ENCODE assay signal across 1 cellular context in the genomic region with DNA sequence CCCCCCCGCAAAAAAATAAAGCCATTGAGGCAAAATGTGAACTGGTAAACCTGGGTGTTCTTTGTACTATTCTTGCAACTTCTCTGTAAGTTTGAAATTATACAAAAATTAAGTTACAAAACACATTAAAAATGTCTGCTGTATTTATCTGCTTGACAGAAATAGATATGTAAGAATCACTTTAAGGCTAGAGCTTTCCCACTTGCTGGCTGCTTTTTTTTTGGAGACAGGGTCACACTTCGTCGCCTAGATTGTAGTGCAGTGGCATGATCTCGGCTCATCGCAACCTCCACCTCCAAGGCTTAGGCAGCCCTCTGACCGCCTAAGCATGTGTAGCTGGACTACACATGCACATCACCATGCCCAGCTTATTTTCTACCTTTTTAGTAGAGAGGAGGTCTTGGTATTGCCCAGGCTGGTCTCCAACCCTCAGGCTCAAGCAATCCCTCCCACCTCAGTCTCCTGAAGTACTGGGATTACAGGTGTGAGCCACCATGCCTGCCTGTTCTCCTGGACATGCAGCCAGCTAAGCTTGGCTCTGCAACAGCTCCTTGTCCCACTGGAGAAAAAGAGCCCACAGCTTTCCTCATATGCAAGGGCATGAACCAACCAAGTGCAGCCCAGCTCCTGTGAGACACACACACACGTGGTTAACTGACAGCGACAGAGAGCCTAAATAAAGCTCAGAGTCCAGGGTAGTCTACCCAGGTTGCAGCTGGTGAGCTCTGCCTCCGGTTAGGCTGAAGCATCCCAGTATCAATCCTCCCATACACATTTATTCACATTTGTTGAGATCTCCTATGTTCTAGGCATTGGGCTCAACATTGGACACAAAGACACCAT.
A peak's percentile ranks its signal among the peaks of the same experiment; 100 is the strongest.
TF ChIP-seq lines count a peak whose summit lies in the region.

No MANE protein-coding gene starts in this region.

TF ChIP-seq in HepG2, 621 proteins besides CTCF, POLR2A, EP300 and RAD21 (continued from another document and continues in another):
- TF ChIP-seq, protein P1, sequence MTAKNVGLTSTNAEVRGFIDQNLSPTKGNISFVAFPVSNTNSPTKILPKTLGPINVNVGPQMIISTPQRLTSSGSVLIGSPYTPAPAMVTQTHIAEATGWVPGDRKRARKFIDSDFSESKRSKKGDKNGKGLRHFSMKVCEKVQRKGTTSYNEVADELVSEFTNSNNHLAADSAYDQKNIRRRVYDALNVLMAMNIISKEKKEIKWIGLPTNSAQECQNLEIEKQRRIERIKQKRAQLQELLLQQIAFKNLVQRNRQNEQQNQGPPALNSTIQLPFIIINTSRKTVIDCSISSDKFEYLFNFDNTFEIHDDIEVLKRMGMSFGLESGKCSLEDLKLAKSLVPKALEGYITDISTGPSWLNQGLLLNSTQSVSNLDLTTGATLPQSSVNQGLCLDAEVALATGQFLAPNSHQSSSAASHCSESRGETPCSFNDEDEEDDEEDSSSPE (CRISPR knock-in tag; IDR thresholded peaks at IDR 0.05), result 0 out of 2 replicates have a peak, but pooled peaks have one; percentile 25
- TF ChIP-seq ZNF451 (CRISPR knock-in tag; IDR thresholded peaks at IDR 0.05) (no peak), U2AF1 (optimal IDR thresholded peaks at IDR 0.05; ENCODE audit: low read depth, low read length) (no peak), NAIF1 (CRISPR knock-in tag; IDR thresholded peaks at IDR 0.05; ENCODE audit: borderline replicate concordance) (no peak), NFKBIZ (CRISPR knock-in tag; IDR thresholded peaks at IDR 0.05) (no peak), ZNF567 (CRISPR knock-in tag; IDR thresholded peaks at IDR 0.05; ENCODE audit: borderline replicate concordance) (no peak), POLR2AphosphoS5 (IDR thresholded peaks at IDR 0.05; ENCODE audit: low read depth, low read length) (peak; percentile 72), KAT2B (IDR thresholded peaks at IDR 0.05; ENCODE audit: borderline replicate concordance, low read depth, low read length) (no peak), ZNF383 (CRISPR knock-in tag; IDR thresholded peaks at IDR 0.05; ENCODE audit: borderline replicate concordance) (no peak), ZNF234 (CRISPR knock-in tag; conservative IDR thresholded peaks at IDR 0.05) (no peak), GZF1 (CRISPR knock-in tag; IDR thresholded peaks at IDR 0.05) (no peak), ELF3 (CRISPR knock-in tag; IDR thresholded peaks at IDR 0.05) (0 out of 2 replicates have a peak, but pooled peaks have one; percentile 13), SPEN (CRISPR knock-in tag; IDR thresholded peaks at IDR 0.05; ENCODE audit: low read depth) (no peak), IRF2 (CRISPR knock-in tag; IDR thresholded peaks at IDR 0.05) (no peak), ZFYVE20 (CRISPR knock-in tag; IDR thresholded peaks at IDR 0.05; ENCODE audit: borderline replicate concordance, low read depth) (no peak), ZNF674 (CRISPR knock-in tag; IDR thresholded peaks at IDR 0.05; ENCODE audit: low read depth) (no peak), AKAP8 (CRISPR knock-in tag; IDR thresholded peaks at IDR 0.05) (0 out of 2 replicates have a peak, but pooled peaks have one; percentile 67), RBM22 (optimal IDR thresholded peaks at IDR 0.05; ENCODE audit: low read length) (peak; percentile 98), ZNF615 (CRISPR knock-in tag; IDR thresholded peaks at IDR 0.05; ENCODE audit: borderline replicate concordance) (0 out of 2 replicates have a peak, but pooled peaks have one; percentile 24), IKZF1 (IDR thresholded peaks at IDR 0.05) (no peak), RELA (CRISPR knock-in tag; IDR thresholded peaks at IDR 0.05) (no peak), RFX5 (IDR thresholded peaks at IDR 0.05; ENCODE audit: low read depth, low read length) (no peak), HNRNPK (IDR thresholded peaks at IDR 0.05; ENCODE audit: low read depth, low read length, poor library complexity, severe bottlenecking) (no peak), RBM39 (IDR thresholded peaks at IDR 0.05; ENCODE audit: low read depth, low read length, poor library complexity, severe bottlenecking) (no peak), FLYWCH1 (CRISPR knock-in tag; IDR thresholded peaks at IDR 0.05) (no peak), ZNF766 (CRISPR knock-in tag; IDR thresholded peaks at IDR 0.05; ENCODE audit: borderline replicate concordance) (no peak), SCMH1 (CRISPR knock-in tag; IDR thresholded peaks at IDR 0.05; ENCODE audit: borderline replicate concordance) (no peak), ZSCAN22 (CRISPR knock-in tag; IDR thresholded peaks at IDR 0.05) (no peak), NCOA2 (CRISPR knock-in tag; IDR thresholded peaks at IDR 0.05) (peak; percentile 33; the same call in 1 of the 2 replicates)
- TF ChIP-seq, protein P2, sequence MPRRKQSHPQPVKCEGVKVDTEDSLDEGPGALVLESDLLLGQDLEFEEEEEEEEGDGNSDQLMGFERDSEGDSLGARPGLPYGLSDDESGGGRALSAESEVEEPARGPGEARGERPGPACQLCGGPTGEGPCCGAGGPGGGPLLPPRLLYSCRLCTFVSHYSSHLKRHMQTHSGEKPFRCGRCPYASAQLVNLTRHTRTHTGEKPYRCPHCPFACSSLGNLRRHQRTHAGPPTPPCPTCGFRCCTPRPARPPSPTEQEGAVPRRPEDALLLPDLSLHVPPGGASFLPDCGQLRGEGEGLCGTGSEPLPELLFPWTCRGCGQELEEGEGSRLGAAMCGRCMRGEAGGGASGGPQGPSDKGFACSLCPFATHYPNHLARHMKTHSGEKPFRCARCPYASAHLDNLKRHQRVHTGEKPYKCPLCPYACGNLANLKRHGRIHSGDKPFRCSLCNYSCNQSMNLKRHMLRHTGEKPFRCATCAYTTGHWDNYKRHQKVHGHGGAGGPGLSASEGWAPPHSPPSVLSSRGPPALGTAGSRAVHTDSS (CRISPR knock-in tag; conservative IDR thresholded peaks at IDR 0.05), result no peak
- TF ChIP-seq, protein P3, sequence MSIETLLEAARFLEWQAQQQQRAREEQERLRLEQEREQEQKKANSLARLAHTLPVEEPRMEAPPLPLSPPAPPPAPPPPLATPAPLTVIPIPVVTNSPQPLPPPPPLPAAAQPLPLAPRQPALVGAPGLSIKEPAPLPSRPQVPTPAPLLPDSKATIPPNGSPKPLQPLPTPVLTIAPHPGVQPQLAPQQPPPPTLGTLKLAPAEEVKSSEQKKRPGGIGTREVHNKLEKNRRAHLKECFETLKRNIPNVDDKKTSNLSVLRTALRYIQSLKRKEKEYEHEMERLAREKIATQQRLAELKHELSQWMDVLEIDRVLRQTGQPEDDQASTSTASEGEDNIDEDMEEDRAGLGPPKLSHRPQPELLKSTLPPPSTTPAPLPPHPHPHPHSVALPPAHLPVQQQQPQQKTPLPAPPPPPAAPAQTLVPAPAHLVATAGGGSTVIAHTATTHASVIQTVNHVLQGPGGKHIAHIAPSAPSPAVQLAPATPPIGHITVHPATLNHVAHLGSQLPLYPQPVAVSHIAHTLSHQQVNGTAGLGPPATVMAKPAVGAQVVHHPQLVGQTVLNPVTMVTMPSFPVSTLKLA (IDR thresholded peaks at IDR 0.05), result peak; percentile 35; the same call in 1 of the 2 replicates
- TF ChIP-seq, protein P4, sequence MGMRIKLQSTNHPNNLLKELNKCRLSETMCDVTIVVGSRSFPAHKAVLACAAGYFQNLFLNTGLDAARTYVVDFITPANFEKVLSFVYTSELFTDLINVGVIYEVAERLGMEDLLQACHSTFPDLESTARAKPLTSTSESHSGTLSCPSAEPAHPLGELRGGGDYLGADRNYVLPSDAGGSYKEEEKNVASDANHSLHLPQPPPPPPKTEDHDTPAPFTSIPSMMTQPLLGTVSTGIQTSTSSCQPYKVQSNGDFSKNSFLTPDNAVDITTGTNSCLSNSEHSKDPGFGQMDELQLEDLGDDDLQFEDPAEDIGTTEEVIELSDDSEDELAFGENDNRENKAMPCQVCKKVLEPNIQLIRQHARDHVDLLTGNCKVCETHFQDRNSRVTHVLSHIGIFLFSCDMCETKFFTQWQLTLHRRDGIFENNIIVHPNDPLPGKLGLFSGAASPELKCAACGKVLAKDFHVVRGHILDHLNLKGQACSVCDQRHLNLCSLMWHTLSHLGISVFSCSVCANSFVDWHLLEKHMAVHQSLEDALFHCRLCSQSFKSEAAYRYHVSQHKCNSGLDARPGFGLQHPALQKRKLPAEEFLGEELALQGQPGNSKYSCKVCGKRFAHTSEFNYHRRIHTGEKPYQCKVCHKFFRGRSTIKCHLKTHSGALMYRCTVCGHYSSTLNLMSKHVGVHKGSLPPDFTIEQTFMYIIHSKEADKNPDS (CRISPR knock-in tag; IDR thresholded peaks at IDR 0.05), result no peak
- TF ChIP-seq, protein P5, sequence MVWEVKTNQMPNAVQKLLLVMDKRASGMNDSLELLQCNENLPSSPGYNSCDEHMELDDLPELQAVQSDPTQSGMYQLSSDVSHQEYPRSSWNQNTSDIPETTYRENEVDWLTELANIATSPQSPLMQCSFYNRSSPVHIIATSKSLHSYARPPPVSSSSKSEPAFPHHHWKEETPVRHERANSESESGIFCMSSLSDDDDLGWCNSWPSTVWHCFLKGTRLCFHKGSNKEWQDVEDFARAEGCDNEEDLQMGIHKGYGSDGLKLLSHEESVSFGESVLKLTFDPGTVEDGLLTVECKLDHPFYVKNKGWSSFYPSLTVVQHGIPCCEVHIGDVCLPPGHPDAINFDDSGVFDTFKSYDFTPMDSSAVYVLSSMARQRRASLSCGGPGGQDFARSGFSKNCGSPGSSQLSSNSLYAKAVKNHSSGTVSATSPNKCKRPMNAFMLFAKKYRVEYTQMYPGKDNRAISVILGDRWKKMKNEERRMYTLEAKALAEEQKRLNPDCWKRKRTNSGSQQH (CRISPR knock-in tag; IDR thresholded peaks at IDR 0.05; ENCODE audit: low read depth), result no peak
- TF ChIP-seq, protein P6, sequence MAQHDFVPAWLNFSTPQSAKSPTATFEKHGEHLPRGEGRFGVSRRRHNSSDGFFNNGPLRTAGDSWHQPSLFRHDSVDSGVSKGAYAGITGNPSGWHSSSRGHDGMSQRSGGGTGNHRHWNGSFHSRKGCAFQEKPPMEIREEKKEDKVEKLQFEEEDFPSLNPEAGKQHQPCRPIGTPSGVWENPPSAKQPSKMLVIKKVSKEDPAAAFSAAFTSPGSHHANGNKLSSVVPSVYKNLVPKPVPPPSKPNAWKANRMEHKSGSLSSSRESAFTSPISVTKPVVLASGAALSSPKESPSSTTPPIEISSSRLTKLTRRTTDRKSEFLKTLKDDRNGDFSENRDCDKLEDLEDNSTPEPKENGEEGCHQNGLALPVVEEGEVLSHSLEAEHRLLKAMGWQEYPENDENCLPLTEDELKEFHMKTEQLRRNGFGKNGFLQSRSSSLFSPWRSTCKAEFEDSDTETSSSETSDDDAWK (CRISPR knock-in tag; IDR thresholded peaks at IDR 0.05), result no peak
- TF ChIP-seq, protein P7, sequence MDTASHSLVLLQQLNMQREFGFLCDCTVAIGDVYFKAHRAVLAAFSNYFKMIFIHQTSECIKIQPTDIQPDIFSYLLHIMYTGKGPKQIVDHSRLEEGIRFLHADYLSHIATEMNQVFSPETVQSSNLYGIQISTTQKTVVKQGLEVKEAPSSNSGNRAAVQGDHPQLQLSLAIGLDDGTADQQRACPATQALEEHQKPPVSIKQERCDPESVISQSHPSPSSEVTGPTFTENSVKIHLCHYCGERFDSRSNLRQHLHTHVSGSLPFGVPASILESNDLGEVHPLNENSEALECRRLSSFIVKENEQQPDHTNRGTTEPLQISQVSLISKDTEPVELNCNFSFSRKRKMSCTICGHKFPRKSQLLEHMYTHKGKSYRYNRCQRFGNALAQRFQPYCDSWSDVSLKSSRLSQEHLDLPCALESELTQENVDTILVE (CRISPR knock-in tag; IDR thresholded peaks at IDR 0.05), result no peak
- TF ChIP-seq, protein P8, sequence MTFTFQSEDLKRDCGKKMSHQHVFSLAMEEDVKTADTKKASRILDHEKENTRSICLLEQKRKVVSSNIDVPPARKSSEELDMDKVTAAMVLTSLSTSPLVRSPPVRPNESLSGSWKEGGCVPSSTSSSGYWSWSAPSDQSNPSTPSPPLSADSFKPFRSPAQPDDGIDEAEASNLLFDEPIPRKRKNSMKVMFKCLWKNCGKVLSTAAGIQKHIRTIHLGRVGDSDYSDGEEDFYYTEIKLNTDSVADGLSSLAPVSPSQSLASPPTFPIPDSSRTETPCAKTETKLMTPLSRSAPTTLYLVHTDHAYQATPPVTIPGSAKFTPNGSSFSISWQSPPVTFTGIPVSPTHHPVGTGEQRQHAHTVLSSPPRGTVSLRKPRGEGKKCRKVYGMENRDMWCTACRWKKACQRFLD (CRISPR knock-in tag; IDR thresholded peaks at IDR 0.05; ENCODE audit: borderline replicate concordance), result no peak
- TF ChIP-seq, protein P9, sequence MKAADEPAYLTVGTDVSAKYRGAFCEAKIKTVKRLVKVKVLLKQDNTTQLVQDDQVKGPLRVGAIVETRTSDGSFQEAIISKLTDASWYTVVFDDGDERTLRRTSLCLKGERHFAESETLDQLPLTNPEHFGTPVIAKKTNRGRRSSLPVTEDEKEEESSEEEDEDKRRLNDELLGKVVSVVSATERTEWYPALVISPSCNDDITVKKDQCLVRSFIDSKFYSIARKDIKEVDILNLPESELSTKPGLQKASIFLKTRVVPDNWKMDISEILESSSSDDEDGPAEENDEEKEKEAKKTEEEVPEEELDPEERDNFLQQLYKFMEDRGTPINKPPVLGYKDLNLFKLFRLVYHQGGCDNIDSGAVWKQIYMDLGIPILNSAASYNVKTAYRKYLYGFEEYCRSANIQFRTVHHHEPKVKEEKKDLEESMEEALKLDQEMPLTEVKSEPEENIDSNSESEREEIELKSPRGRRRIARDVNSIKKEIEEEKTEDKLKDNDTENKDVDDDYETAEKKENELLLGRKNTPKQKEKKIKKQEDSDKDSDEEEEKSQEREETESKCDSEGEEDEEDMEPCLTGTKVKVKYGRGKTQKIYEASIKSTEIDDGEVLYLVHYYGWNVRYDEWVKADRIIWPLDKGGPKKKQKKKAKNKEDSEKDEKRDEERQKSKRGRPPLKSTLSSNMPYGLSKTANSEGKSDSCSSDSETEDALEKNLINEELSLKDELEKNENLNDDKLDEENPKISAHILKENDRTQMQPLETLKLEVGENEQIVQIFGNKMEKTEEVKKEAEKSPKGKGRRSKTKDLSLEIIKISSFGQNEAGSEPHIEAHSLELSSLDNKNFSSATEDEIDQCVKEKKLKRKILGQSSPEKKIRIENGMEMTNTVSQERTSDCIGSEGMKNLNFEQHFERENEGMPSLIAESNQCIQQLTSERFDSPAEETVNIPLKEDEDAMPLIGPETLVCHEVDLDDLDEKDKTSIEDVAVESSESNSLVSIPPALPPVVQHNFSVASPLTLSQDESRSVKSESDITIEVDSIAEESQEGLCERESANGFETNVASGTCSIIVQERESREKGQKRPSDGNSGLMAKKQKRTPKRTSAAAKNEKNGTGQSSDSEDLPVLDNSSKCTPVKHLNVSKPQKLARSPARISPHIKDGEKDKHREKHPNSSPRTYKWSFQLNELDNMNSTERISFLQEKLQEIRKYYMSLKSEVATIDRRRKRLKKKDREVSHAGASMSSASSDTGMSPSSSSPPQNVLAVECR (CRISPR knock-in tag; IDR thresholded peaks at IDR 0.05; ENCODE audit: borderline replicate concordance), result peak; percentile 64; the same call in 1 of the 2 replicates
